9 cellular contexts compared by ENCODE assay signal in genomic region chr22:45977551-45978274, GRCh38. TPM values are rescaled to one million over a fixed set of nuclear protein-coding genes. Genes with fewer than 3 reads are reported as not detected.
DNase-seq lines count a peak whose midpoint lies in the region; ATAC-seq and TF ChIP-seq lines count a peak whose summit lies in the region.
"Had no signal": no experiment of that assay in that cellular context is flagged by ENCODE, and none has a peak within 500 bp of the region (broad histone marks: within the 10 kb centered on the region; RNA-seq: fewer than 3 reads in every experiment).

No MANE protein-coding gene starts in this region.

- 2 to 4% (median 4%) methylated on average over 29 of the region's 29 CpGs for WGBS in psoas muscle, 3 donors

- H3K9ac ChIP-seq in HUES48 (ENCODE audit: low read depth, low read length) = no peak overlapping the region
- no peak overlapping the region for H3K9ac ChIP-seq in neural cell (ENCODE audit: low read length)

- peaks cover 20% of the 10 kb centered on the region for H3K4me1 ChIP-seq in HUES48 (ENCODE audit: control insufficient read depth, insufficient read depth, low read length)
- H3K4me1 ChIP-seq in psoas muscle = peaks cover 6% of the 10 kb centered on the region

- H3K27ac ChIP-seq in HUES48 (ENCODE audit: low read depth, low read length) (no peak overlapping the region), neural cell (ENCODE audit: low read length) (no peak overlapping the region), psoas muscle (no peak overlapping the region)

- no peak for TF ChIP-seq CTCF in brain (conservative IDR thresholded peaks at IDR 0.05)
- TF ChIP-seq CTCF in neural cell (IDR thresholded peaks at IDR 0.05; ENCODE audit: poor library complexity, severe bottlenecking) = no peak
- no peak for TF ChIP-seq CTCF in psoas muscle (IDR thresholded peaks at IDR 0.05)

- H3K36me3 ChIP-seq in HUES48 (ENCODE audit: control insufficient read depth, insufficient read depth, low read length) (no peaks in the 10 kb centered on the region), neural cell (ENCODE audit: insufficient read depth, low read length) (no peaks in the 10 kb centered on the region), psoas muscle (ENCODE audit: insufficient read depth in 1 of 2, low read depth in 1 of 2) (no peaks in the 10 kb centered on the region)

- intact Hi-C loops in psoas muscle (cut with DNase I) = no loop called here

- H2AFZ ChIP-seq in neural cell (ENCODE audit: low read depth, low read length) = no peak overlapping the region

- no peaks in the 10 kb centered on the region for H3K79me2 ChIP-seq in neural cell (replicated peaks; ENCODE audit: insufficient read depth, low read length)

- no peak overlapping the region for H3K4me2 ChIP-seq in neural cell (ENCODE audit: low read length)

- TF ChIP-seq RAD21 in neural cell (conservative IDR thresholded peaks at IDR 0.05) = no peak

- H4K20me1 ChIP-seq in neural cell (ENCODE audit: insufficient read depth) = no peaks in the 10 kb centered on the region

- no peak for TF ChIP-seq EP300 in neural cell (conservative IDR thresholded peaks at IDR 0.05; ENCODE audit: poor library complexity, severe bottlenecking)

- peaks cover 69% of the 10 kb centered on the region for H3K27me3 ChIP-seq in HUES48 (ENCODE audit: control insufficient read depth, insufficient read depth, low read length)
- H3K27me3 ChIP-seq in neural cell (ENCODE audit: insufficient read depth, low read depth, low read length) = peaks cover 51% of the 10 kb centered on the region
- peaks cover 0 to 52% (median 33%) of the 10 kb centered on the region in 3 donors for H3K27me3 ChIP-seq in psoas muscle (ENCODE audit: insufficient read depth in 3 of 3, low read length in 2 of 3)

- no peaks in the 10 kb centered on the region for H3K36me3 Mint-ChIP-seq in brain

- peaks cover 56% of the 10 kb centered on the region for H3K27me3 Mint-ChIP-seq in brain

- peak; percentile 25 for DNase-seq in NCI-H2107 treated with DMSO at 0.1 percent for 48 hours (lab: John Stamatoyannopoulos, UW; ENCODE audit: unreplicated experiment)
- DNase-seq in NCI-H2107 (lab: John Stamatoyannopoulos, UW) = no peak
- DNase-seq in psoas muscle = no peak
- DNase-seq in COR-L47 (lab: John Stamatoyannopoulos, UW) = no peak
- DNase-seq: cortex of kidney had no signal

- H3F3A ChIP-seq in neural cell (ENCODE audit: insufficient read depth, low read length, poor library complexity, severe bottlenecking) = no peaks in the 10 kb centered on the region

- peak overlapping the region; percentile 78 to 83 (median 82) for H3K4me3 Mint-ChIP-seq in brain

- H3K4me3 ChIP-seq in HUES48 (ENCODE audit: low read depth, low read length) (peak overlapping the region; percentile 65; the same call in 1 of the 2 replicates), neural cell (ENCODE audit: low read length) (peak overlapping the region; percentile 74), psoas muscle (no peak overlapping the region)

- peaks cover 0 to 3% (median 0%) of the 10 kb centered on the region in 5 experiments for H3K9me3 Mint-ChIP-seq in brain

- peak overlapping the region in 2 of 5 experiments; percentile 44 to 58 for H3K27ac Mint-ChIP-seq in brain

- no peaks in the 10 kb centered on the region for H3K9me2 ChIP-seq in neural cell (ENCODE audit: insufficient read depth, low read length)

- ATAC-seq in psoas muscle (no peak), HG03520 (IDR thresholded peaks at IDR 0.05; ENCODE audit: unreplicated experiment) (no peak)

- H3K4me1 Mint-ChIP-seq in brain = peaks cover 22% of the 10 kb centered on the region

- H3K9me3 ChIP-seq in HUES48 (ENCODE audit: control insufficient read depth, insufficient read depth, low read length) = peaks cover 10% of the 10 kb centered on the region
- no peaks in the 10 kb centered on the region for H3K9me3 ChIP-seq in neural cell (ENCODE audit: low read length)
- no peaks in the 10 kb centered on the region for H3K9me3 ChIP-seq in psoas muscle

TF ChIP-seq in neural cell, 6 proteins besides CTCF, POLR2A, EP300 and RAD21:
- TF ChIP-seq REST (IDR thresholded peaks at IDR 0.05; ENCODE audit: borderline replicate concordance) (no peak), EZH2 (IDR thresholded peaks at IDR 0.05; ENCODE audit: borderline replicate concordance, insufficient read depth, low read length, poor library complexity, severe bottlenecking) (peak; percentile 42), SMC3 (conservative IDR thresholded peaks at IDR 0.05; ENCODE audit: poor library complexity) (no peak)

RNA-seq across cellular contexts. Expression of gene WNT7B, which starts 0.8 kb away (rescaled TPM):
- polyA plus RNA-seq in brain (ENCODE audit: insufficient read depth, low read depth, low replicate concordance) (15.9 TPM), neural cell (0.16 and 0.24 TPM in 2 replicates), psoas muscle (under 1 TPM in 1 of 3 donors, not detected in 2; 0.05 TPM)
- 0.24 and 0.58 TPM in 2 replicates for polyA minus RNA-seq in neural cell
- not detected for total RNA-seq in psoas muscle

Comparison
In these comparisons a context has a peak if more than half of its experiments do, and no peak if none do; other contexts are left out.
1. RNA of gene WNT7B, which starts 0.8 kb away (polyA plus RNA-seq): 15.9 TPM in brain (single experiment); 0.16 to 0.24 TPM in neural cell and 0.05 TPM in psoas muscle; every median in the first group is over 10 times any median in the second.